ENCODE assay signal across 35 cellular contexts in the genomic region with DNA sequence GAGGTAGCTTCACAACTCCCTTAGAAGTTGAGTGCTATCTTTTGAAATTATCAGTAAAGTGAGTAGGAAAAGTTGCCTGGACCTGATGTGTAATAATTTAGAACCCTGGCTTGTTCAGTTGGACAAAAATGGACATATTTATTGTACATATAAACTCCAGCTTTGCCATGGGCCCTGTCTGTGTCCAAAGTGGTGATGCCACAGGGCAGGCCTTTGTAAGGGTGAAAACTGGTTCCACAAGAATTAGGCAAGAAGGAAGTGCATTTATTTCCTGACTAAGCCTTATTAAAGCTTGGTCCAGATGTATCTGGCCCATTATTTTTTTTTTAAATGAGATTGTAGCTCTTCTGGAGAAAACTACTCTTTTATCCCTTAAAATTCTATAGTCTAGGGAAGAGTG. TPM values are rescaled to one million over a fixed set of nuclear protein-coding genes. Genes with fewer than 3 reads are reported as not detected.
A peak's percentile ranks its signal among the peaks of the same experiment; 100 is the strongest.
DNase-seq lines count a peak whose midpoint lies in the region; ATAC-seq, FAIRE-seq and TF ChIP-seq lines count a peak whose summit lies in the region.
"Had no signal": no experiment of that assay in that cellular context is flagged by ENCODE, and none has a peak within 500 bp of the region (broad histone marks: within the 10 kb centered on the region; RNA-seq: fewer than 3 reads in every experiment).

No MANE protein-coding gene starts in this region.

- peaks cover 11% of the 10 kb centered on the region for H3F3A ChIP-seq in neural progenitor cell (ENCODE audit: low read depth)

- peaks cover 7% of the 10 kb centered on the region for H3K4me1 Mint-ChIP-seq in neural progenitor cell

- H3K36me3 ChIP-seq in Karpas-422 (ENCODE audit: insufficient read depth, low read length) (0 out of 2 replicates have a peak, but pooled peaks cover 2% of the 10 kb centered on the region), bronchial epithelial cell (ENCODE audit: control insufficient read depth, insufficient read depth, low read length) (no peaks in the 10 kb centered on the region), left lung (peaks cover 0 to 4% of the 10 kb centered on the region in 2 donors), neural progenitor cell (no peaks in the 10 kb centered on the region)
- H3K36me3 ChIP-seq: brain microvascular endothelial cell, colonic mucosa, esophagus muscularis mucosa, gastroesophageal sphincter had no signal

- no peak for FAIRE-seq in bronchial epithelial cell (lab: Jason Lieb, UNC)
- FAIRE-seq: A549, H1, K562 had no signal

- H4K20me1 ChIP-seq in Karpas-422 (ENCODE audit: insufficient read depth, low read depth, low read length) (no peaks in the 10 kb centered on the region), neural progenitor cell (ENCODE audit: low read depth) (peaks cover 10% of the 10 kb centered on the region)

- H3K27ac Mint-ChIP-seq in neural progenitor cell = no peak overlapping the region
- H3K27ac Mint-ChIP-seq: activated B cell treated with CpG ODN at 0.5 μM for 24 hours; B cell; CD8-positive, alpha-beta T cell; immature natural killer cell; stimulated activated naive CD8-positive, alpha-beta T cell treated with anti-CD3 and anti-CD28 coated beads, Interleukin-15, amount 100 ng/mL, for 72 hours had no signal

- peak overlapping the region; percentile 15 for H3K4me2 ChIP-seq in Karpas-422 (ENCODE audit: low read depth, low read length, poor library complexity, severe bottlenecking)
- no peak overlapping the region for H3K4me2 ChIP-seq in neural progenitor cell
- H3K4me2 ChIP-seq: A549, smooth muscle cell had no signal

- no peaks in the 10 kb centered on the region for H3K27me3 ChIP-seq in Karpas-422 (ENCODE audit: low read length)
- H3K27me3 ChIP-seq in bronchial epithelial cell (ENCODE audit: control insufficient read depth, insufficient read depth, low read length) = no peaks in the 10 kb centered on the region
- no peaks in the 10 kb centered on the region for H3K27me3 ChIP-seq in left lung
- no peaks in the 10 kb centered on the region for H3K27me3 ChIP-seq in neural progenitor cell
- H3K27me3 ChIP-seq: brain microvascular endothelial cell, colonic mucosa, esophagus muscularis mucosa, gastroesophageal sphincter had no signal

- H3K27ac ChIP-seq in Karpas-422 (ENCODE audit: low read length) = peak overlapping the region; percentile 87
- H3K27ac ChIP-seq in left lung = no peak overlapping the region
- H3K27ac ChIP-seq in neural progenitor cell = no peak overlapping the region
- H3K27ac ChIP-seq: A549, brain microvascular endothelial cell, colonic mucosa, esophagus muscularis mucosa, gastroesophageal sphincter had no signal

- peaks cover 75% of the 10 kb centered on the region for H3K79me2 ChIP-seq in Karpas-422 (ENCODE audit: low read length)
- H3K79me2 ChIP-seq in neural progenitor cell (ENCODE audit: low read depth) = no peaks in the 10 kb centered on the region

- intact Hi-C loops in left lung (cut with DNase I) = no loop called here

- no peak overlapping the region for H2AFZ ChIP-seq in Karpas-422 (ENCODE audit: low read length)
- no peak overlapping the region for H2AFZ ChIP-seq in neural progenitor cell (replicated peaks)

- DNase-seq in AML-193 (lab: John Stamatoyannopoulos, UW) (peak; percentile 5 to 14), Karpas-422 (no peak), bronchial epithelial cell (ENCODE audit: low read depth) (peak; percentile 80), left lung (no peak), GM19240 (ENCODE audit: insufficient read length, low spot score) (no peak), neural progenitor cell (ENCODE audit: low spot score) (no peak)
- no peak for DNase-seq in activated CD8-positive, alpha-beta memory T cell treated with anti-CD3 and anti-CD28 coated beads, Interleukin-2, amount 50 U/mL, for 4 hours
- DNase-seq: activated B cell treated with CpG ODN at 0.5 μM for 24 hours; activated CD4-positive, alpha-beta T cell treated with anti-CD3 and anti-CD28 coated beads, Interleukin-2, amount 50 U/mL, for 1 hour; activated naive CD4-positive, alpha-beta T cell treated with anti-CD3 and anti-CD28 coated beads for 36 hours; brain microvascular endothelial cell; CD8-positive, alpha-beta T cell; colonic mucosa; DMS 273 treated with DMSO at 0.1 percent for 48 hours; effector CD8-positive, alpha-beta T cell; hypothalamus; immature natural killer cell; naive B cell; NCI-H2081 treated with DMSO at 0.1 percent for 48 hours; NCI-H446 treated with DMSO at 0.1 percent for 48 hours; occipital lobe; retina; SHP77 treated with DMSO at 0.1 percent for 48 hours; stimulated activated CD4-positive, alpha-beta T cell treated with anti-CD3 and anti-CD28 coated beads, Interleukin-1b, Interleukin-23, amount 100 ng/mL, for 48 hours; stimulated activated CD8-positive, alpha-beta memory T cell treated with anti-CD3 and anti-CD28 coated beads, Interleukin-4, amount 100 ng/mL, for 48 hours; stimulated activated naive CD8-positive, alpha-beta T cell treated with anti-CD3 and anti-CD28 coated beads, Interleukin-15, amount 100 ng/mL, for 72 hours had no signal

- no peaks in the 10 kb centered on the region for H3K27me3 Mint-ChIP-seq in neural progenitor cell (ENCODE audit: insufficient read depth, low read depth)
- H3K27me3 Mint-ChIP-seq: activated B cell treated with CpG ODN at 0.5 μM for 24 hours; B cell; naive B cell; stimulated activated naive CD8-positive, alpha-beta T cell treated with anti-CD3 and anti-CD28 coated beads, Interleukin-15, amount 100 ng/mL, for 72 hours had no signal

- no peak overlapping the region for H3K4me3 Mint-ChIP-seq in neural progenitor cell
- H3K4me3 Mint-ChIP-seq: activated B cell treated with CpG ODN at 0.5 μM for 24 hours; activated naive CD4-positive, alpha-beta T cell treated with anti-CD3 and anti-CD28 coated beads for 36 hours; B cell; CD8-positive, alpha-beta T cell; immature natural killer cell; naive B cell; stimulated activated naive CD8-positive, alpha-beta T cell treated with anti-CD3 and anti-CD28 coated beads, Interleukin-15, amount 100 ng/mL, for 72 hours had no signal

- no peaks in the 10 kb centered on the region for H3K36me3 Mint-ChIP-seq in neural progenitor cell
- H3K36me3 Mint-ChIP-seq: naive B cell had no signal

- no peaks in the 10 kb centered on the region for H3K9me3 ChIP-seq in Karpas-422 (ENCODE audit: low read length)
- no peaks in the 10 kb centered on the region for H3K9me3 ChIP-seq in left lung
- no peaks in the 10 kb centered on the region for H3K9me3 ChIP-seq in neural progenitor cell (ENCODE audit: low read depth)
- H3K9me3 ChIP-seq: A549, colonic mucosa, esophagus muscularis mucosa, gastroesophageal sphincter had no signal

- no peaks in the 10 kb centered on the region for H3K9me3 Mint-ChIP-seq in neural progenitor cell
- H3K9me3 Mint-ChIP-seq: activated B cell treated with CpG ODN at 0.5 μM for 24 hours; activated naive CD4-positive, alpha-beta T cell treated with anti-CD3 and anti-CD28 coated beads for 36 hours; CD8-positive, alpha-beta T cell; immature natural killer cell; naive B cell; stimulated activated naive CD8-positive, alpha-beta T cell treated with anti-CD3 and anti-CD28 coated beads, Interleukin-15, amount 100 ng/mL, for 72 hours had no signal

- H3K4me3 ChIP-seq in Karpas-422 (ENCODE audit: low read length) (no peak overlapping the region), bronchial epithelial cell (ENCODE audit: low read depth, low read length) (no peak overlapping the region), left lung (no peak overlapping the region), neural progenitor cell (no peak overlapping the region)
- H3K4me3 ChIP-seq: A549, colonic mucosa, esophagus muscularis mucosa, gastroesophageal sphincter, K562, smooth muscle cell had no signal

- H3K9me2 ChIP-seq in Karpas-422 (replicated peaks; ENCODE audit: insufficient read depth, low read length) = no peaks in the 10 kb centered on the region

- peak overlapping the region; percentile 6; the same call in 1 of the 2 replicates for H3K9ac ChIP-seq in Karpas-422 (ENCODE audit: low read length)
- H3K9ac ChIP-seq in neural progenitor cell = no peak overlapping the region

- H3K4me1 ChIP-seq in Karpas-422 (ENCODE audit: low read length) (peaks cover 97% of the 10 kb centered on the region), left lung (peaks cover 0 to 4% of the 10 kb centered on the region in 2 donors), neural progenitor cell (peaks cover 7% of the 10 kb centered on the region)
- H3K4me1 ChIP-seq: A549, colonic mucosa had no signal

- peak; percentile 54 for ATAC-seq in left lung
- no peak for ATAC-seq in HG02973 (IDR thresholded peaks at IDR 0.05; ENCODE audit: unreplicated experiment)
- ATAC-seq: A549; CD8-positive, alpha-beta T cell; gastroesophageal sphincter; left lobe of liver; stimulated activated naive CD8-positive, alpha-beta T cell treated with anti-CD3 and anti-CD28 coated beads, Interleukin-15, amount 100 ng/mL, for 72 hours had no signal

- TF ChIP-seq CTCF in bronchial epithelial cell (IDR thresholded peaks at IDR 0.05; ENCODE audit: insufficient read depth, low read length, severe bottlenecking) (no peak), left lung (IDR thresholded peaks at IDR 0.05) (no peak), neural progenitor cell (IDR thresholded peaks at IDR 0.05) (no peak)

RNA-seq across cellular contexts. Expression of a gene that starts 47.9 kb away (rescaled TPM):
- 29.7 and 31.4 TPM in 2 replicates for total RNA-seq in Karpas-422 (2014; rRNA removed; shearing (Covaris generic); ENCODE audit: low replicate concordance)
- 11.9 and 17.4 TPM in 2 replicates for total RNA-seq in bronchial epithelial cell
- 10 to 100 TPM; 18.8 to 20.2 TPM for total RNA-seq in left lung
- total RNA-seq in neural progenitor cell (ENCODE audit: low replicate concordance) = 14.8 and 17.7 TPM in 2 replicates

RNA-seq across cellular contexts. Expression of a gene that starts 58.0 kb away (rescaled TPM):
- total RNA-seq in Karpas-422 (2014; rRNA removed; shearing (Covaris generic); ENCODE audit: low replicate concordance) = 3.1 TPM in 2 replicates
- total RNA-seq in bronchial epithelial cell (2.0 and 3.7 TPM in 2 replicates), left lung (under 1 TPM in 1 of 2 donors, not detected in 1; 0.64 TPM), neural progenitor cell (ENCODE audit: low replicate concordance) (0.22 and 0.43 TPM in 2 replicates)
- total RNA-seq: activated B cell treated with CpG ODN at 0.5 μM for 24 hours, B cell, gastroesophageal sphincter, occipital lobe had no signal

Comparison
In these comparisons a context has a peak if more than half of its experiments do, and no peak if none do; other contexts are left out.
1. DNase-seq: peak in AML-193 (2 of 2) and bronchial epithelial cell (single experiment); none in Karpas-422 (single experiment), left lung (0 of 2), activated CD8-positive, alpha-beta memory T cell treated with anti-CD3 and anti-CD28 coated beads, Interleukin-2, amount 50 U/mL, for 4 hours (single experiment), GM19240 (single experiment) and neural progenitor cell (single experiment).